Comparison of ENCODE assay signal across 2 cellular contexts in the genomic region with DNA sequence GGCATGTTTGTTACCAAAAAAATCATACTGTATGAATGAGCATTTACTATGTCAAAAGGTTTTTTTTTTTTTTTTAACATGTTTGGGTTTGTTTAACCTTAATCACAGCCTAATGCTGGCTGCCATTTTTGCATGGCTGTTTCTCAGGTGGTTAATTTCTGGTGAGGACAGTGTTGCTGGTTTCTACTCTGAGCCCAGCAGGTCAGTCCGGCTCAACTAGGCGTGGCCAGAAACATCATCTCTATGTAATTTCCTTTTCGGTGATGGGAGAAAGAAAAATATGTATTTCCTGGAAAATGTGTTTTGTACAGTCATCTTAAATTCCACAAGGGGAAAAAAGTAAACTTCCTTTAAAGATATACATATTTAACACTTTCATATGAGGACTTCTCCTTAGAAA.
TF ChIP-seq lines count a peak whose summit lies in the region.

No MANE protein-coding gene starts in this region.

TF ChIP-seq in liver, 16 proteins besides CTCF, POLR2A, EP300 and RAD21 (continued from another document):
- TF ChIP-seq, protein P1, sequence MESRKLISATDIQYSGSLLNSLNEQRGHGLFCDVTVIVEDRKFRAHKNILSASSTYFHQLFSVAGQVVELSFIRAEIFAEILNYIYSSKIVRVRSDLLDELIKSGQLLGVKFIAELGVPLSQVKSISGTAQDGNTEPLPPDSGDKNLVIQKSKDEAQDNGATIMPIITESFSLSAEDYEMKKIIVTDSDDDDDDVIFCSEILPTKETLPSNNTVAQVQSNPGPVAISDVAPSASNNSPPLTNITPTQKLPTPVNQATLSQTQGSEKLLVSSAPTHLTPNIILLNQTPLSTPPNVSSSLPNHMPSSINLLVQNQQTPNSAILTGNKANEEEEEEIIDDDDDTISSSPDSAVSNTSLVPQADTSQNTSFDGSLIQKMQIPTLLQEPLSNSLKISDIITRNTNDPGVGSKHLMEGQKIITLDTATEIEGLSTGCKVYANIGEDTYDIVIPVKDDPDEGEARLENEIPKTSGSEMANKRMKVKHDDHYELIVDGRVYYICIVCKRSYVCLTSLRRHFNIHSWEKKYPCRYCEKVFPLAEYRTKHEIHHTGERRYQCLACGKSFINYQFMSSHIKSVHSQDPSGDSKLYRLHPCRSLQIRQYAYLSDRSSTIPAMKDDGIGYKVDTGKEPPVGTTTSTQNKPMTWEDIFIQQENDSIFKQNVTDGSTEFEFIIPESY (IDR thresholded peaks at IDR 0.05), result no peak
- TF ChIP-seq JUND (IDR thresholded peaks at IDR 0.05) (peak in 1 of 2 donors; percentile 12), HNF4G (IDR thresholded peaks at IDR 0.05) (no peak), RXRA (IDR thresholded peaks at IDR 0.05) (no peak), YY1 (IDR thresholded peaks at IDR 0.05) (peak; percentile 38)
- TF ChIP-seq, protein P2, sequence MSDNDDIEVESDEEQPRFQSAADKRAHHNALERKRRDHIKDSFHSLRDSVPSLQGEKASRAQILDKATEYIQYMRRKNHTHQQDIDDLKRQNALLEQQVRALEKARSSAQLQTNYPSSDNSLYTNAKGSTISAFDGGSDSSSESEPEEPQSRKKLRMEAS (IDR thresholded peaks at IDR 0.05), result no peak

TF ChIP-seq in HepG2, 621 proteins besides CTCF, POLR2A, EP300 and RAD21 (continued from another document):
- TF ChIP-seq ZNF547 (CRISPR knock-in tag; IDR thresholded peaks at IDR 0.05) (no peak), ELF3 (CRISPR knock-in tag; IDR thresholded peaks at IDR 0.05) (no peak)
- TF ChIP-seq, protein P3, sequence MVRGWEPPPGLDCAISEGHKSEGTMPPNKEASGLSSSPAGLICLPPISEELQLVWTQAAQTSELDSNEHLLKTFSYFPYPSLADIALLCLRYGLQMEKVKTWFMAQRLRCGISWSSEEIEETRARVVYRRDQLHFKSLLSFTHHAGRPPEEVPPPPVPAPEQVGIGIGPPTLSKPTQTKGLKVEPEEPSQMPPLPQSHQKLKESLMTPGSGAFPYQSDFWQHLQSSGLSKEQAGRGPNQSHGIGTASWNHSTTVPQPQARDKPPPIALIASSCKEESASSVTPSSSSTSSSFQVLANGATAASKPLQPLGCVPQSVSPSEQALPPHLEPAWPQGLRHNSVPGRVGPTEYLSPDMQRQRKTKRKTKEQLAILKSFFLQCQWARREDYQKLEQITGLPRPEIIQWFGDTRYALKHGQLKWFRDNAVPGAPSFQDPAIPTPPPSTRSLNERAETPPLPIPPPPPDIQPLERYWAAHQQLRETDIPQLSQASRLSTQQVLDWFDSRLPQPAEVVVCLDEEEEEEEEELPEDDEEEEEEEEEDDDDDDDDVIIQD (CRISPR knock-in tag; IDR thresholded peaks at IDR 0.05; ENCODE audit: low read depth), result no peak
TF ChIP-seq in HepG2: peak in this region for 0.
